ENCODE assay signal across 8 cellular contexts in the genomic region with DNA sequence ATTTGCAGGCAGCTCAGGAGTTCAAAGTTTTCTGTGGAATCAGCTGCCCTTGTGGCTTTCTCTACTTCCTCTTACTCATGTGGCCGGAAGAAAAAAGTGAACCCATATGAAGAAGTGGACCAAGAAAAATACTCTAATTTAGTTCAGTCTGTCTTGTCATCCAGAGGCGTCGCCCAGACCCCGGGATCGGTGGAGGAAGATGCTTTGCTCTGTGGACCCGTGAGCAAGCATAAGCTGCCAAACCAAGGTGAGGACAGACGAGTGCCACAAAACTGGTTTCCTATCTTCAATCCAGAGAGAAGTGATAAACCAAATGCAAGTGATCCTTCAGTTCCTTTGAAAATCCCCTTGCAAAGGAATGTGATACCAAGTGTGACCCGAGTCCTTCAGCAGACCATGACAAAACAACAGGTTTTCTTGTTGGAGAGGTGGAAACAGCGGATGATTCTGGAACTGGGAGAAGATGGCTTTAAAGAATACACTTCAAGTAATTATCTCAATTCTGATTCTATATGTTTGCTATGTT. TPM values are rescaled to one million over a fixed set of nuclear protein-coding genes. Genes with fewer than 3 reads are reported as not detected.
DNase-seq lines count a peak whose midpoint lies in the region; ATAC-seq and TF ChIP-seq lines count a peak whose summit lies in the region.

No MANE protein-coding gene starts in this region.

- no peaks in the 10 kb centered on the region for H3K27me3 Mint-ChIP-seq in activated CD8-positive, alpha-beta memory T cell treated with anti-CD3 and anti-CD28 coated beads, Interleukin-2, amount 10 ng/mL, durations not matched to agents 7 days and 5 days

- H3K9me3 ChIP-seq in neuronal stem cell (replicated peaks in 1 of 2; ENCODE audit: control insufficient read depth in 2 of 2, insufficient read depth in 1 of 2, low read depth in 1 of 2, low read length in 2 of 2): no peaks in the 10 kb centered on the region

- H3K79me1 ChIP-seq in neuronal stem cell (ENCODE audit: low read depth, low read length): peaks cover 3% of the 10 kb centered on the region

- WGBS in neuronal stem cell (ENCODE audit: extremely low coverage in 2 of 2, insufficient read length in 2 of 2, insufficient replicate concordance in 1 of 2), 2 donors: no CpG with 5 or more reads among the region's 9 CpGs

- H3K4me3 ChIP-seq in fibroblast of villous mesenchyme (ENCODE audit: low read depth, low read length) (peak overlapping the region; percentile 97), neuronal stem cell (ENCODE audit: low read length in 2 of 2) (peak overlapping the region; percentile 66 to 92)

- no peak overlapping the region for H2BK12ac ChIP-seq in neuronal stem cell (ENCODE audit: low read length)

- CTCF ChIA-PET in activated CD8-positive, alpha-beta memory T cell treated with anti-CD3 and anti-CD28 coated beads, Interleukin-2, amount 10 ng/mL, durations not matched to agents 7 days and 5 days (lab: Charles Lee): interaction anchor here (1.2 to 8.3 kb wide), 5 partner anchors 10 to 397 kb away, joined by 3 to 53 read pairs (median 6); a partner anchor contains a TSS

- H3K23ac ChIP-seq in neuronal stem cell (ENCODE audit: low read depth, low read length, poor library complexity): no peak overlapping the region

- H3K36me3 ChIP-seq in neuronal stem cell (replicated peaks in 1 of 2; ENCODE audit: control insufficient read depth in 2 of 2, insufficient read depth in 2 of 2, low read length in 2 of 2): peaks cover 0 to 72% of the 10 kb centered on the region in 2 donors

- H3K4me1 Mint-ChIP-seq in activated CD8-positive, alpha-beta memory T cell treated with anti-CD3 and anti-CD28 coated beads, Interleukin-2, amount 10 ng/mL, durations not matched to agents 7 days and 5 days: peaks cover 34% of the 10 kb centered on the region

- TF ChIP-seq CTCF in fibroblast of villous mesenchyme (IDR thresholded peaks at IDR 0.05; ENCODE audit: insufficient read depth, low read depth, low read length): no peak

- H4K91ac ChIP-seq in neuronal stem cell (ENCODE audit: low read depth, low read length, poor library complexity): no peak overlapping the region

- peaks cover 65% of the 10 kb centered on the region for H3K36me3 Mint-ChIP-seq in activated CD8-positive, alpha-beta memory T cell treated with anti-CD3 and anti-CD28 coated beads, Interleukin-2, amount 10 ng/mL, durations not matched to agents 7 days and 5 days

- peak overlapping the region; percentile 97 for H3K27ac Mint-ChIP-seq in activated CD8-positive, alpha-beta memory T cell treated with anti-CD3 and anti-CD28 coated beads, Interleukin-2, amount 10 ng/mL, durations not matched to agents 7 days and 5 days

- peak overlapping the region; percentile 93 for H2AFZ ChIP-seq in neuronal stem cell (ENCODE audit: low read length)

- H3K18ac ChIP-seq in neuronal stem cell (ENCODE audit: low read length): no peak overlapping the region

- no peak overlapping the region for H4K8ac ChIP-seq in neuronal stem cell (ENCODE audit: low read depth, low read length)

- H3K4me1 ChIP-seq in neuronal stem cell (ENCODE audit: control insufficient read depth in 2 of 2, insufficient read depth in 1 of 2, low read depth in 1 of 2, low read length in 2 of 2): peaks cover 6 to 16% of the 10 kb centered on the region in 2 donors

- no peak overlapping the region for H2BK120ac ChIP-seq in neuronal stem cell (ENCODE audit: low read depth, low read length)

- no peak overlapping the region for H3K14ac ChIP-seq in neuronal stem cell (ENCODE audit: low read length)

- no peak overlapping the region for H3K9ac ChIP-seq in neuronal stem cell (ENCODE audit: low read depth, low read length, poor library complexity)

- H3K4ac ChIP-seq in neuronal stem cell (ENCODE audit: low read length): no peak overlapping the region

- H3K27me3 ChIP-seq in neuronal stem cell (ENCODE audit: control insufficient read depth in 3 of 3, insufficient read depth in 3 of 3, low read depth in 1 of 3, low read length in 3 of 3): no peaks in the 10 kb centered on the region

- no peaks in the 10 kb centered on the region for H3K9me3 Mint-ChIP-seq in activated CD8-positive, alpha-beta memory T cell treated with anti-CD3 and anti-CD28 coated beads, Interleukin-2, amount 10 ng/mL, durations not matched to agents 7 days and 5 days (ENCODE audit: low read depth)

- no peak for ATAC-seq in activated CD8-positive, alpha-beta memory T cell treated with anti-CD3 and anti-CD28 coated beads, Interleukin-2, amount 10 ng/mL, durations not matched to agents 7 days and 5 days
- ATAC-seq in GM18502 (IDR thresholded peaks at IDR 0.05; ENCODE audit: poor library complexity, unreplicated experiment): no peak

- peak; percentile 21 for DNase-seq in activated CD4-positive, CD25-positive, alpha-beta regulatory T cell treated with anti-CD3 and anti-CD28 coated beads, Interleukin-2, amount 50 U/mL, for 16 hours (ENCODE audit: low read depth, low spot score)
- DNase-seq in activated CD4-positive, CD25-positive, alpha-beta regulatory T cell (lab: John Stamatoyannopoulos, UW): no peak
- DNase-seq in LoVo (ENCODE audit: low spot score) (peak; percentile 34), fibroblast of villous mesenchyme (ENCODE audit: low read depth) (peak; percentile 50), neuronal stem cell (ENCODE audit: low spot score) (no peak), cortex of kidney (lab: John Stamatoyannopoulos, UW) (no peak)
- DNase-seq in activated CD8-positive, alpha-beta memory T cell treated with anti-CD3 and anti-CD28 coated beads, Interleukin-2, amount 10 ng/mL, durations not matched to agents 7 days and 5 days: peak; percentile 70

- H3K27ac ChIP-seq in neuronal stem cell (replicated peaks; ENCODE audit: low read length): peak overlapping the region; percentile 100

- H2BK5ac ChIP-seq in neuronal stem cell (ENCODE audit: low read length): no peak overlapping the region

- H3K4me2 ChIP-seq in neuronal stem cell (ENCODE audit: insufficient read depth, low read length, poor library complexity, severe bottlenecking): peak overlapping the region; percentile 67

- no peak overlapping the region for H2AK5ac ChIP-seq in neuronal stem cell (ENCODE audit: low read depth, low read length)

- H3K4me3 Mint-ChIP-seq in activated CD8-positive, alpha-beta memory T cell treated with anti-CD3 and anti-CD28 coated beads, Interleukin-2, amount 10 ng/mL, durations not matched to agents 7 days and 5 days: peak overlapping the region; percentile 87

- no peak overlapping the region for H2BK15ac ChIP-seq in neuronal stem cell (ENCODE audit: low read length)

RNA-seq across cellular contexts. Expression of a gene that starts 1.1 kb away (rescaled TPM):
- 10 to 100 TPM; 46.6 to 50.7 TPM for total RNA-seq in activated CD8-positive, alpha-beta memory T cell treated with anti-CD3 and anti-CD28 coated beads, Interleukin-2, amount 10 ng/mL, durations not matched to agents 7 days and 5 days
- 9.5 and 10.6 TPM in 2 replicates for total RNA-seq in fibroblast of villous mesenchyme
- 33.8 TPM for polyA plus RNA-seq in neuronal stem cell (2013, experiment 1 of 2)
- 33.1 TPM for polyA plus RNA-seq in neuronal stem cell (2013, experiment 2 of 2)

RNA-seq across cellular contexts. Expression of a gene that starts 1.4 kb away (rescaled TPM):
- total RNA-seq in activated CD8-positive, alpha-beta memory T cell treated with anti-CD3 and anti-CD28 coated beads, Interleukin-2, amount 10 ng/mL, durations not matched to agents 7 days and 5 days: 100 to 1,000 TPM; 178 to 192 TPM
- total RNA-seq in fibroblast of villous mesenchyme: 88.6 and 114 TPM in 2 replicates
- 99.1 TPM for polyA plus RNA-seq in neuronal stem cell (2013, experiment 1 of 2)
- 97.4 TPM for polyA plus RNA-seq in neuronal stem cell (2013, experiment 2 of 2)

Comparison
In these comparisons a context has a peak if more than half of its experiments do, and no peak if none do; other contexts are left out.
1. DNase-seq: peak in activated CD4-positive, CD25-positive, alpha-beta regulatory T cell treated with anti-CD3 and anti-CD28 coated beads, Interleukin-2, amount 50 U/mL, for 16 hours (single experiment), LoVo (single experiment), activated CD8-positive, alpha-beta memory T cell treated with anti-CD3 and anti-CD28 coated beads, Interleukin-2, amount 10 ng/mL, durations not matched to agents 7 days and 5 days (single experiment) and fibroblast of villous mesenchyme (single experiment); none in activated CD4-positive, CD25-positive, alpha-beta regulatory T cell (0 of 4), neuronal stem cell (single experiment) and cortex of kidney (single experiment).